22 cellular contexts compared by ENCODE assay signal in the genomic region with DNA sequence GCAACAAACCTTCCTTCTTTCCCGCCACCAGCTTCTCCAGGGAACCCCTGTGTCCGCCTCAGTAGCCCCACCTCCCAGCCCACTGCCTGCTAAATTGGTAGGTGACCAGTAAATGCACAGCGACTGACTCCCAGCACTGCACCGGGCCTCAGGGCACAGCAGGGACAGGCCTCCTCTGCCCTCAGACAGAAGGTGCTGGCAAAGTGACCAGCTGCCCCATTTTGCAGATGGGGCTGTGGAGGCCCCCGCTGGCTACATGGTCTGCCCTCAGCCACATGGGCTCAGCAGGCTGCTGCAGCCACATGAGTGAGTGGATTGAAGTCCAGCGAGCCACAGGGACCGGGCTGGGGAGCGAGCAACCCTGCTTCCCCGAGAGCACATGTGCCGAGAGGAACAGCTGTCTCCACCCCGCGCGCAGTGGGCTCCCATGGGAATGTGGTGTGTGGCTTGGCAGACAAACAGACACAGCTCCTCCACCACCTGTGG. TPM values are rescaled to one million over a fixed set of nuclear protein-coding genes. Genes with fewer than 3 reads are reported as not detected.
DNase-seq lines count a peak whose midpoint lies in the region; ATAC-seq and TF ChIP-seq lines count a peak whose summit lies in the region.
"Had no signal": no experiment of that assay in that cellular context is flagged by ENCODE, and none has a peak within 500 bp of the region (broad histone marks: within the 10 kb centered on the region; RNA-seq: fewer than 3 reads in every experiment).

No MANE protein-coding gene starts in this region.

- POLR2A ChIA-PET in OCI-LY7 (lab: Charles Lee), result no interaction called here

- no peak overlapping the region for H3K4me3 Mint-ChIP-seq in HFFc6
- H3K4me3 Mint-ChIP-seq: brain; CD4-positive, alpha-beta T cell; T-helper 1 cell treated with Interleukin-12 subunit alpha and Interleukin-12 subunit beta and Interleukin-4 antibody, amounts not matched to agents 30 μg/mL and 1 μg/mL, for 36 hours had no signal

- no peaks in the 10 kb centered on the region for H4K20me1 ChIP-seq in OCI-LY7 (ENCODE audit: insufficient read depth, low read length)

- H2AFZ ChIP-seq in OCI-LY7 (ENCODE audit: low read length), result no peak overlapping the region
- H2AFZ ChIP-seq: hepatocyte had no signal

- H3K9me3 Mint-ChIP-seq in HFFc6, result no peaks in the 10 kb centered on the region
- H3K9me3 Mint-ChIP-seq: activated naive CD4-positive, alpha-beta T cell treated with anti-CD3 and anti-CD28 coated beads, Interleukin-2, amount 50 U/mL, for 72 hours; CD4-positive, alpha-beta T cell; T-helper 1 cell treated with Interleukin-12 subunit alpha and Interleukin-12 subunit beta and Interleukin-4 antibody, amounts not matched to agents 30 μg/mL and 1 μg/mL, for 36 hours had no signal

- H3K27me3 Mint-ChIP-seq in HFFc6 (ENCODE audit: insufficient read depth), result peaks cover 31% of the 10 kb centered on the region

- no peaks in the 10 kb centered on the region for H3K27me3 ChIP-seq in testis

- no peaks in the 10 kb centered on the region for H3K9me2 ChIP-seq in OCI-LY7 (ENCODE audit: insufficient read depth, low read length)

- H3K27ac Mint-ChIP-seq in HFFc6, result no peak overlapping the region
- H3K27ac Mint-ChIP-seq: activated naive CD4-positive, alpha-beta T cell treated with anti-CD3 and anti-CD28 coated beads, Interleukin-2, amount 50 U/mL, for 72 hours; CD4-positive, alpha-beta T cell; progenitor cell of endocrine pancreas; T-helper 1 cell treated with Interleukin-12 subunit alpha and Interleukin-12 subunit beta and Interleukin-4 antibody, amounts not matched to agents 30 μg/mL and 1 μg/mL, for 36 hours had no signal

- H3K4me1 ChIP-seq in OCI-LY7 (ENCODE audit: insufficient read depth, low read length, poor library complexity, severe bottlenecking) (peaks cover 19% of the 10 kb centered on the region), testis (peaks cover 5% of the 10 kb centered on the region)
- H3K4me1 ChIP-seq: tibial artery had no signal

- H3K27ac ChIP-seq in OCI-LY7 (ENCODE audit: low read depth, low read length, poor library complexity, severe bottlenecking), result no peak overlapping the region
- no peak overlapping the region for H3K27ac ChIP-seq in testis
- H3K27ac ChIP-seq: 22Rv1, hepatocyte, tibial artery had no signal

- no TSS peak for BruUV-seq in OCI-LY7 (replicated peaks; lab: Mats Ljungman, UMichigan)

- no peaks in the 10 kb centered on the region for H3K36me3 Mint-ChIP-seq in HFFc6 (ENCODE audit: low read depth)
- H3K36me3 Mint-ChIP-seq: activated naive CD4-positive, alpha-beta T cell treated with anti-CD3 and anti-CD28 coated beads, Interleukin-2, amount 50 U/mL, for 72 hours; brain had no signal

- WGBS in testis, 2 donors, result 65 to 83% methylated on average over 4 to 13 of the region's 13 CpGs

- no peak overlapping the region for H3K4me3 ChIP-seq in OCI-LY7 (ENCODE audit: low read depth, low read length, poor library complexity, severe bottlenecking)
- no peak overlapping the region for H3K4me3 ChIP-seq in testis
- H3K4me3 ChIP-seq: hepatocyte, tibial artery had no signal

- intact Hi-C loops in OCI-LY7 (cut with micrococcal nuclease; ENCODE audit: unreplicated experiment), result no loop called here
- intact Hi-C loops in testis (cut with DNase I; ENCODE audit: low total_unique reads), result no loop called here

- H3K4me1 Mint-ChIP-seq in HFFc6 (ENCODE audit: low read depth), result no peaks in the 10 kb centered on the region

- CTCF ChIA-PET in OCI-LY7 (lab: Charles Lee; ENCODE audit: unreplicated experiment), result no interaction called here

- H3K4me2 ChIP-seq in OCI-LY7 (ENCODE audit: low read length), result 0 out of 2 replicates have a peak overlapping the region, but pooled peaks have one; percentile 20
- H3K4me2 ChIP-seq: hepatocyte had no signal

- TF ChIP-seq POLR2A in testis (IDR thresholded peaks at IDR 0.05), result no peak

- no peaks in the 10 kb centered on the region for H3K9me3 ChIP-seq in OCI-LY7 (ENCODE audit: low read length)
- no peaks in the 10 kb centered on the region for H3K9me3 ChIP-seq in testis
- H3K9me3 ChIP-seq: tibial artery had no signal

- TF ChIP-seq CTCF in OCI-LY7 (conservative IDR thresholded peaks at IDR 0.05; ENCODE audit: low read length) (no peak), testis (IDR thresholded peaks at IDR 0.05) (no peak), HFFc6 (IDR thresholded peaks at IDR 0.05) (no peak)

- peak; percentile 10 for DNase-seq in NCI-H2107 treated with DMSO at 0.1 percent for 48 hours (lab: John Stamatoyannopoulos, UW; ENCODE audit: unreplicated experiment)
- no peak for DNase-seq in NCI-H2107 (lab: John Stamatoyannopoulos, UW)
- DNase-seq in OCI-LY7 (ENCODE audit: low spot score), result peak; percentile 31
- peak; percentile 39 for DNase-seq in left lobe of liver (ENCODE audit: low spot score)
- peak; percentile 30 for DNase-seq in testis
- no peak for DNase-seq in HFFc6
- no peak for DNase-seq in stimulated activated CD4-positive, alpha-beta T cell treated with anti-CD3 and anti-CD28 coated beads, Interleukin-1b, Interleukin-23, amount 100 ng/mL, for 48 hours
- DNase-seq in medulla oblongata (ENCODE audit: extremely low spot score), result no peak
- DNase-seq: CD4-positive, alpha-beta T cell; EL; erythroblast; NCI-H1436 treated with DMSO at 0.1 percent for 48 hours; tibial artery had no signal

- no peaks in the 10 kb centered on the region for H3K79me2 ChIP-seq in OCI-LY7 (ENCODE audit: insufficient read depth, low read depth, low read length)
- H3K79me2 ChIP-seq: hepatocyte had no signal

- H3K36me3 ChIP-seq in OCI-LY7 (ENCODE audit: insufficient read depth, low read length) (no peaks in the 10 kb centered on the region), testis (ENCODE audit: low read depth, missing control alignments) (no peaks in the 10 kb centered on the region)
- H3K36me3 ChIP-seq: tibial artery had no signal

- ATAC-seq in left lobe of liver, result no peak
- ATAC-seq: activated CD4-positive, CD25-positive, alpha-beta regulatory T cell treated with anti-CD3 and anti-CD28 coated beads, Interleukin-2, amount 50 U/mL, for 24 hours; activated naive CD4-positive, alpha-beta T cell treated with anti-CD3 and anti-CD28 coated beads, Interleukin-2, amount 50 U/mL, for 72 hours had no signal

RNA-seq across cellular contexts. Expression of gene NPPC, which starts 7.8 kb away (rescaled TPM):
- not detected in 2 replicates for total RNA-seq in OCI-LY7 (2014; rRNA removed; shearing (Covaris generic))
- total RNA-seq in OCI-LY7 (2022) (not detected in 2 replicates), left lobe of liver (not detected), testis (not detected)
- polyA plus RNA-seq in testis (ENCODE audit: insufficient read depth, low read depth, low replicate concordance), result 0.78 TPM
- total RNA-seq in HFFc6 (2021; fragmentation: NEBNext Ultra II Directional; extraction: Animal tissue kit (Norgen Biotek cat#: 25700)), result not detected
- total RNA-seq: dermis microvascular lymphatic vessel endothelial cell, hepatocyte, progenitor cell of endocrine pancreas, RPMI7951 had no signal

RNA-seq across cellular contexts. Expression of gene DIS3L2, which starts 27.6 kb away (rescaled TPM):
- 20.6 and 20.7 TPM in 2 replicates for total RNA-seq in OCI-LY7 (2014; rRNA removed; shearing (Covaris generic))
- total RNA-seq in OCI-LY7 (2022), result 20.2 and 21.9 TPM in 2 replicates
- 14.1 TPM for total RNA-seq in left lobe of liver
- total RNA-seq in testis, result 10 to 100 TPM; 70.4 to 80.7 TPM
- 32.5 TPM for polyA plus RNA-seq in testis (ENCODE audit: insufficient read depth, low read depth, low replicate concordance)
- total RNA-seq in HFFc6 (2021; fragmentation: NEBNext Ultra II Directional; extraction: Animal tissue kit (Norgen Biotek cat#: 25700)), result 10 to 100 TPM; 18.2 to 23.6 (median 21.6) TPM

Comparison
In these comparisons a context has a peak if more than half of its experiments do, and no peak if none do; other contexts are left out.
1. DNase-seq: peak in NCI-H2107 treated with DMSO at 0.1 percent for 48 hours (single experiment), OCI-LY7 (single experiment), left lobe of liver (single experiment) and testis (single experiment); none in NCI-H2107 (single experiment), HFFc6 (single experiment), stimulated activated CD4-positive, alpha-beta T cell treated with anti-CD3 and anti-CD28 coated beads, Interleukin-1b, Interleukin-23, amount 100 ng/mL, for 48 hours (single experiment) and medulla oblongata (single experiment).